ENCODE assay signal across 23 cellular contexts in genomic region chr10:11909618-11910017, GRCh38.
"Had no signal": no experiment of that assay in that cellular context is flagged by ENCODE, and none has a peak within 500 bp of the region (broad histone marks: within the 10 kb centered on the region; RNA-seq: fewer than 3 reads in every experiment).

No MANE protein-coding gene starts in this region.

- H3K27me3 Mint-ChIP-seq: activated CD4-positive, alpha-beta T cell treated with anti-CD3 and anti-CD28 coated beads, Interleukin-2, amount 10 ng/mL, durations not matched to agents 7 days and 5 days; activated CD8-positive, alpha-beta T cell treated with anti-CD3 and anti-CD28 coated beads for 36 hours; activated naive CD4-positive, alpha-beta T cell treated with anti-CD3 and anti-CD28 coated beads, Interleukin-2, amount 10 ng/mL, durations not matched to agents 7 days and 5 days; progenitor cell of endocrine pancreas; stimulated activated naive CD8-positive, alpha-beta T cell treated with anti-CD3 and anti-CD28 coated beads, Interleukin-15, Interleukin-2, amounts not matched to agents 100 ng/mL and 50 ng/mL, for 24 hours had no signal

- H3K4me1 Mint-ChIP-seq: activated CD4-positive, alpha-beta T cell treated with anti-CD3 and anti-CD28 coated beads, Interleukin-2, amount 10 ng/mL, durations not matched to agents 7 days and 5 days; activated naive CD4-positive, alpha-beta T cell treated with anti-CD3 and anti-CD28 coated beads, Interleukin-2, amount 10 ng/mL, durations not matched to agents 7 days and 5 days had no signal

- H3K27ac ChIP-seq: coronary artery, esophagus squamous epithelium, heart left ventricle, thyroid gland had no signal

- H3K36me3 Mint-ChIP-seq: activated CD8-positive, alpha-beta memory T cell treated with anti-CD3 and anti-CD28 coated beads, Interleukin-2, amount 10 ng/mL, durations not matched to agents 7 days and 5 days; activated naive CD4-positive, alpha-beta T cell treated with anti-CD3 and anti-CD28 coated beads, Interleukin-2, amount 10 ng/mL, durations not matched to agents 7 days and 5 days; memory B cell had no signal

- H3K9me3 Mint-ChIP-seq: activated CD4-positive, alpha-beta T cell treated with anti-CD3 and anti-CD28 coated beads, Interleukin-2, amount 10 ng/mL, durations not matched to agents 7 days and 5 days; activated CD8-positive, alpha-beta T cell treated with anti-CD3 and anti-CD28 coated beads for 36 hours; activated naive CD4-positive, alpha-beta T cell treated with anti-CD3 and anti-CD28 coated beads, Interleukin-2, amount 10 ng/mL, durations not matched to agents 7 days and 5 days; memory B cell; stimulated activated naive CD8-positive, alpha-beta T cell treated with anti-CD3 and anti-CD28 coated beads, Interleukin-15, Interleukin-2, amounts not matched to agents 100 ng/mL and 50 ng/mL, for 24 hours had no signal

- FAIRE-seq: bronchial epithelial cell, keratinocyte had no signal

- H3K27me3 ChIP-seq: esophagus squamous epithelium, heart left ventricle, thyroid gland had no signal

- H3K27ac Mint-ChIP-seq: activated CD4-positive, alpha-beta T cell treated with anti-CD3 and anti-CD28 coated beads, Interleukin-2, amount 10 ng/mL, durations not matched to agents 7 days and 5 days; activated CD8-positive, alpha-beta memory T cell treated with anti-CD3 and anti-CD28 coated beads, Interleukin-2, amount 10 ng/mL, durations not matched to agents 7 days and 5 days; activated CD8-positive, alpha-beta T cell treated with anti-CD3 and anti-CD28 coated beads for 36 hours; activated naive CD4-positive, alpha-beta T cell treated with anti-CD3 and anti-CD28 coated beads, Interleukin-2, amount 10 ng/mL, durations not matched to agents 7 days and 5 days; memory B cell; progenitor cell of endocrine pancreas; stimulated activated naive CD8-positive, alpha-beta T cell treated with anti-CD3 and anti-CD28 coated beads, Interleukin-15, Interleukin-2, amounts not matched to agents 100 ng/mL and 50 ng/mL, for 24 hours had no signal

- H3K9me3 ChIP-seq: esophagus squamous epithelium, heart left ventricle, thyroid gland had no signal

- H3K4me1 ChIP-seq: esophagus squamous epithelium, heart left ventricle had no signal

- H3K36me3 ChIP-seq: esophagus squamous epithelium, heart left ventricle, thyroid gland had no signal

- H3K4me3 ChIP-seq: coronary artery, esophagus squamous epithelium, heart left ventricle, thyroid gland had no signal

- H3K4me3 Mint-ChIP-seq: activated CD4-positive, alpha-beta T cell treated with anti-CD3 and anti-CD28 coated beads, Interleukin-2, amount 10 ng/mL, durations not matched to agents 7 days and 5 days; activated CD8-positive, alpha-beta memory T cell treated with anti-CD3 and anti-CD28 coated beads, Interleukin-2, amount 10 ng/mL, durations not matched to agents 7 days and 5 days; activated CD8-positive, alpha-beta T cell treated with anti-CD3 and anti-CD28 coated beads for 36 hours; activated naive CD4-positive, alpha-beta T cell treated with anti-CD3 and anti-CD28 coated beads, Interleukin-2, amount 10 ng/mL, durations not matched to agents 7 days and 5 days; memory B cell; stimulated activated naive CD8-positive, alpha-beta T cell treated with anti-CD3 and anti-CD28 coated beads, Interleukin-15, Interleukin-2, amounts not matched to agents 100 ng/mL and 50 ng/mL, for 24 hours had no signal

- ATAC-seq: activated CD8-positive, alpha-beta memory T cell treated with anti-CD3 and anti-CD28 coated beads, Interleukin-2, amount 10 ng/mL, durations not matched to agents 7 days and 5 days; activated CD8-positive, alpha-beta T cell treated with anti-CD3 and anti-CD28 coated beads for 36 hours; left lobe of liver had no signal

- DNase-seq: activated CD4-positive, alpha-beta T cell treated with anti-CD3 and anti-CD28 coated beads, Interleukin-2, amount 10 ng/mL, durations not matched to agents 7 days and 5 days; activated CD8-positive, alpha-beta memory T cell treated with anti-CD3 and anti-CD28 coated beads, Interleukin-2, amount 10 ng/mL, durations not matched to agents 7 days and 5 days; activated CD8-positive, alpha-beta T cell treated with anti-CD3 and anti-CD28 coated beads for 36 hours; activated effector memory CD4-positive, alpha-beta T cell treated with anti-CD3 and anti-CD28 coated beads, Interleukin-2, amount 50 U/mL, for 16 hours; activated T-cell treated with anti-CD3 and anti-CD28 coated beads for 4 hours; amygdala; cerebellar nuclear complex; esophagus squamous epithelium; retina; stimulated activated CD4-positive, alpha-beta T cell treated with anti-CD3 and anti-CD28 coated beads, Interleukin-1b, Interleukin-23, amount 100 ng/mL, for 48 hours; substantia nigra; SW 1271; T-helper 2 cell; thyroid gland had no signal
